ENCODE assay signal across 11 cellular contexts in genomic region chr3:109072208-109072607, GRCh38. TPM values are rescaled to one million over a fixed set of nuclear protein-coding genes. Genes with fewer than 3 reads are reported as not detected.
A peak's percentile ranks its signal among the peaks of the same experiment; 100 is the strongest.
DNase-seq lines count a peak whose midpoint lies in the region; ATAC-seq and TF ChIP-seq lines count a peak whose summit lies in the region.
"Had no signal": no experiment of that assay in that cellular context is flagged by ENCODE, and none has a peak within 500 bp of the region (broad histone marks: within the 10 kb centered on the region; RNA-seq: fewer than 3 reads in every experiment).

No MANE protein-coding gene starts in this region.

- peak; percentile 18 for DNase-seq in activated CD4-positive, alpha-beta T cell treated with anti-CD3 and anti-CD28 coated beads, Interleukin-2, amount 10 ng/mL, durations not matched to agents 7 days and 5 days
- no peak for DNase-seq in activated CD4-positive, alpha-beta T cell treated with anti-CD3 and anti-CD28 coated beads, Interleukin-2, amount 50 U/mL, for 4 hours
- peak; percentile 27 for DNase-seq in pons (ENCODE audit: low spot score)
- DNase-seq in glomerular visceral epithelial cell (ENCODE audit: extremely low spot score) = no peak
- DNase-seq in tibial nerve (ENCODE audit: low spot score in 2 of 2) = no peak
- DNase-seq in NCI-H2107 (lab: John Stamatoyannopoulos, UW) = no peak
- DNase-seq: left cardiac atrium had no signal

- TF ChIP-seq EP300 in tibial nerve (IDR thresholded peaks at IDR 0.05) = no peak

- no peak overlapping the region for H3K4me3 ChIP-seq in tibial nerve
- H3K4me3 ChIP-seq: ascending aorta had no signal

- TF ChIP-seq POLR2A in tibial nerve (IDR thresholded peaks at IDR 0.05) = no peak

- no peaks in the 10 kb centered on the region for H3K27me3 ChIP-seq in tibial nerve
- H3K27me3 ChIP-seq: ascending aorta had no signal

- H3K9me3 ChIP-seq in tibial nerve = no peaks in the 10 kb centered on the region
- H3K9me3 ChIP-seq: ascending aorta had no signal

- H3K27me3 Mint-ChIP-seq in activated CD4-positive, alpha-beta T cell treated with anti-CD3 and anti-CD28 coated beads, Interleukin-2, amount 10 ng/mL, durations not matched to agents 7 days and 5 days = peaks cover 26% of the 10 kb centered on the region

- POLR2A ChIA-PET in activated CD4-positive, alpha-beta T cell treated with anti-CD3 and anti-CD28 coated beads, Interleukin-2, amount 10 ng/mL, durations not matched to agents 7 days and 5 days (lab: Charles Lee) = interaction anchor here (0.7 kb wide), 1 partner anchor 22 kb away, joined by 3 read pairs; no protein-coding TSS in a partner anchor

- 63 to 71% methylated on average over 7 of the region's 7 CpGs for WGBS in tibial nerve, 2 donors

- no peaks in the 10 kb centered on the region for H3K36me3 Mint-ChIP-seq in activated CD4-positive, alpha-beta T cell treated with anti-CD3 and anti-CD28 coated beads, Interleukin-2, amount 10 ng/mL, durations not matched to agents 7 days and 5 days (ENCODE audit: low read depth)

- H3K27ac ChIP-seq in tibial nerve = no peak overlapping the region
- H3K27ac ChIP-seq: ascending aorta had no signal

- H3K4me1 ChIP-seq in tibial nerve = no peaks in the 10 kb centered on the region
- H3K4me1 ChIP-seq: ascending aorta had no signal

- peak overlapping the region; percentile 63 for H3K27ac Mint-ChIP-seq in activated CD4-positive, alpha-beta T cell treated with anti-CD3 and anti-CD28 coated beads, Interleukin-2, amount 10 ng/mL, durations not matched to agents 7 days and 5 days

- no peaks in the 10 kb centered on the region for H3K9me3 Mint-ChIP-seq in activated CD4-positive, alpha-beta T cell treated with anti-CD3 and anti-CD28 coated beads, Interleukin-2, amount 10 ng/mL, durations not matched to agents 7 days and 5 days

- H3K4me3 Mint-ChIP-seq in activated CD4-positive, alpha-beta T cell treated with anti-CD3 and anti-CD28 coated beads, Interleukin-2, amount 10 ng/mL, durations not matched to agents 7 days and 5 days = no peak overlapping the region

- CTCF ChIA-PET in activated CD4-positive, alpha-beta T cell treated with anti-CD3 and anti-CD28 coated beads, Interleukin-2, amount 10 ng/mL, durations not matched to agents 7 days and 5 days (lab: Charles Lee) = no interaction called here

- ATAC-seq in GM21723 (IDR thresholded peaks at IDR 0.05; ENCODE audit: unreplicated experiment) = peak; percentile 94
- peak; percentile 92 for ATAC-seq in HG03432 (IDR thresholded peaks at IDR 0.05; ENCODE audit: unreplicated experiment)
- ATAC-seq: left cardiac atrium had no signal

- TF ChIP-seq CTCF in tibial nerve (IDR thresholded peaks at IDR 0.05) = no peak

- peaks cover 12% of the 10 kb centered on the region for H3K4me1 Mint-ChIP-seq in activated CD4-positive, alpha-beta T cell treated with anti-CD3 and anti-CD28 coated beads, Interleukin-2, amount 10 ng/mL, durations not matched to agents 7 days and 5 days

- no peaks in the 10 kb centered on the region for H3K36me3 ChIP-seq in tibial nerve
- H3K36me3 ChIP-seq: ascending aorta had no signal

RNA-seq across cellular contexts. Expression of gene MORC1, which starts 45.7 kb away (rescaled TPM):
- not detected for total RNA-seq in activated CD4-positive, alpha-beta T cell treated with anti-CD3 and anti-CD28 coated beads, Interleukin-2, amount 10 ng/mL, durations not matched to agents 7 days and 5 days
- under 1 TPM in 2 of 4 donors, not detected in 2; 0.20 to 0.22 TPM for total RNA-seq in tibial nerve
- total RNA-seq: ascending aorta, left cardiac atrium, pulmonary artery endothelial cell had no signal

Comparison
In these comparisons a context has a peak if more than half of its experiments do, and no peak if none do; other contexts are left out.
1. DNase-seq: peak in activated CD4-positive, alpha-beta T cell treated with anti-CD3 and anti-CD28 coated beads, Interleukin-2, amount 10 ng/mL, durations not matched to agents 7 days and 5 days (single experiment) and pons (single experiment); none in activated CD4-positive, alpha-beta T cell treated with anti-CD3 and anti-CD28 coated beads, Interleukin-2, amount 50 U/mL, for 4 hours (0 of 2), glomerular visceral epithelial cell (single experiment), tibial nerve (0 of 2) and NCI-H2107 (single experiment).